Comparison of ENCODE assay signal across 20 cellular contexts in the genomic region with DNA sequence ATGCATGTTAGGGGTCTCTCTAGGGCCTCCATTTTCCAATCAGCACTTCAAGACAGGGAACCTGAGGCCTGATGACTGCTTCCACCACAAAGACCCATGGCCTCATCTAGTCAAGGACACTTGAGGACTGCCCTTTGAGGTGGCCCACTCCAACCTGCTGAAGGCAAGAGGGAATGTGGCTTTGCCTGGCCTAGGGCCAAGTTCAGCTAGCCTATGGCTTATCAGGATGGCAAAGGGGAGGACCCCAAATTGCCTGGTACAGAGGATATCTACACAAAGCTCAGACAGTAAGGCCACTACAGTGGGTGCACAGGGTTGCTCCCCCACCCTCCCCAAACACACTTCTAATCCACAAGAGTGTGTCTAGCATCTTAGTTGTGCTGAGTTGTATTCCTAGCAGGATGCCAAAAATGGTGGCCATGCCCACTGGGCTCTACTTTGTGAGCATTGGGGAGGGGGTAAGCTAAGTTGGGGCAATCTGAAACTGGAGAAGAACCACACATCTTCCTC. TPM values are rescaled to one million over a fixed set of nuclear protein-coding genes. Genes with fewer than 3 reads are reported as not detected.
DNase-seq lines count a peak whose midpoint lies in the region; ATAC-seq and TF ChIP-seq lines count a peak whose summit lies in the region.
"Had no signal": no experiment of that assay in that cellular context is flagged by ENCODE, and none has a peak within 500 bp of the region (broad histone marks: within the 10 kb centered on the region; RNA-seq: fewer than 3 reads in every experiment).

No MANE protein-coding gene starts in this region.

- no peak for TF ChIP-seq CTCF in CD8-positive, alpha-beta T cell (IDR thresholded peaks at IDR 0.05)
- no peak for TF ChIP-seq CTCF in RWPE1 (conservative IDR thresholded peaks at IDR 0.05; ENCODE audit: low read depth)
- no peak for TF ChIP-seq CTCF in adrenal gland (IDR thresholded peaks at IDR 0.05)

- CTCF ChIA-PET in CD8-positive, alpha-beta T cell (lab: Charles Lee), result interaction anchor here (1.1 to 1.6 kb wide), 2 partner anchors 9 to 19 kb away, joined by 3 to 5 read pairs; no protein-coding TSS in a partner anchor
- CTCF ChIA-PET in RWPE1 (lab: Yijun Ruan, JAX), result interaction anchor here (1.2 kb wide), 1 partner anchor 22 kb away, joined by 3 read pairs; no protein-coding TSS in a partner anchor

- intact Hi-C loops in CD8-positive, alpha-beta T cell (cut with DNase I, micrococcal nuclease), result no loop called here
- intact Hi-C loops in adrenal gland (cut with DNase I), result no loop called here

- no peak overlapping the region for H3K4me3 Mint-ChIP-seq in CD8-positive, alpha-beta T cell

- POLR2A ChIA-PET in CD8-positive, alpha-beta T cell (lab: Charles Lee), result interaction anchor here (1.3 kb wide), 1 partner anchor 24 kb away, joined by 3 read pairs; no protein-coding TSS in a partner anchor
- POLR2A ChIA-PET in RWPE1 (lab: Yijun Ruan, JAX; ENCODE audit: low non-redundant PET), result no interaction called here

- ATAC-seq in CD8-positive, alpha-beta T cell, result no peak

- no peaks in the 10 kb centered on the region for H3K4me1 Mint-ChIP-seq in CD8-positive, alpha-beta T cell (ENCODE audit: low read depth)

- no peak for TF ChIP-seq POLR2A in adrenal gland (IDR thresholded peaks at IDR 0.05)

- peak; percentile 50 for DNase-seq in activated CD8-positive, alpha-beta memory T cell treated with anti-CD3 and anti-CD28 coated beads, Interleukin-2, amount 50 U/mL, for 48 hours
- no peak for DNase-seq in activated CD8-positive, alpha-beta memory T cell treated with anti-CD3 and anti-CD28 coated beads for 24 hours
- no peak for DNase-seq in CD8-positive, alpha-beta T cell
- DNase-seq in RWPE1 (ENCODE audit: low spot score), result no peak
- peak; percentile 68 for DNase-seq in mesenteric fat pad (ENCODE audit: low spot score)
- no peak for DNase-seq in HPDE6-E6E7 (ENCODE audit: extremely low spot score)
- no peak for DNase-seq in adrenal gland
- DNase-seq: COR-L47; EL; IMR-90; MV-4-11; NCI-H1417 treated with DMSO at 0.1 percent for 48 hours; NCI-H1930; NCI-H2171; NCI-H446 treated with DMSO at 0.1 percent for 48 hours; NK-92 treated with Interleukin-12 subunit alpha and Interleukin-12 subunit beta, amount 100 ng/mL, for 24 hours; SJCRH30 had no signal

- peaks cover 65% of the 10 kb centered on the region for H3K36me3 ChIP-seq in CD8-positive, alpha-beta T cell (ENCODE audit: insufficient read depth, low read length)
- H3K36me3 ChIP-seq in adrenal gland (replicated peaks in 1 of 2), result peaks cover 0 to 100% of the 10 kb centered on the region in 2 donors

- no peaks in the 10 kb centered on the region for H3K4me1 ChIP-seq in CD8-positive, alpha-beta T cell (ENCODE audit: insufficient read depth, low read length)
- H3K4me1 ChIP-seq in adrenal gland (replicated peaks in 1 of 2), result peaks cover 0 to 18% of the 10 kb centered on the region in 2 donors

- no peaks in the 10 kb centered on the region for H3K27me3 Mint-ChIP-seq in CD8-positive, alpha-beta T cell (ENCODE audit: low read depth)

- no peaks in the 10 kb centered on the region for H3K27me3 ChIP-seq in CD8-positive, alpha-beta T cell (ENCODE audit: insufficient read depth, low read length)
- no peaks in the 10 kb centered on the region for H3K27me3 ChIP-seq in adrenal gland
- H3K27me3 ChIP-seq: SJCRH30 had no signal

- no peak overlapping the region for H3K27ac ChIP-seq in CD8-positive, alpha-beta T cell (ENCODE audit: low read depth, low read length)
- H3K27ac ChIP-seq in RWPE1 (peak overlapping the region; percentile 95), adrenal gland (peak overlapping the region in 1 of 5 donors; percentile 10)
- H3K27ac ChIP-seq: C4-2B, SJCRH30 had no signal

- H3K4me3 ChIP-seq in CD8-positive, alpha-beta T cell (ENCODE audit: low read depth, low read length), result no peak overlapping the region
- no peak overlapping the region for H3K4me3 ChIP-seq in adrenal gland
- H3K4me3 ChIP-seq: SJCRH30 had no signal

- H3K9me3 ChIP-seq in CD8-positive, alpha-beta T cell (ENCODE audit: low read length), result no peaks in the 10 kb centered on the region
- no peaks in the 10 kb centered on the region for H3K9me3 ChIP-seq in adrenal gland (replicated peaks in 1 of 3)
- H3K9me3 ChIP-seq: SJCRH30 had no signal

- H3K36me3 Mint-ChIP-seq in CD8-positive, alpha-beta T cell, result peaks cover 94% of the 10 kb centered on the region

- no peaks in the 10 kb centered on the region for H3K9me3 Mint-ChIP-seq in CD8-positive, alpha-beta T cell

- H3K27ac Mint-ChIP-seq in CD8-positive, alpha-beta T cell, result peak overlapping the region; percentile 18

RNA-seq across cellular contexts. Expression of a gene that starts 10.0 kb away (rescaled TPM):
- total RNA-seq in CD8-positive, alpha-beta T cell, result not detected
- total RNA-seq in mesenteric fat pad, result not detected
- under 1 TPM in 4 of 8 donors, not detected in 4; 0.25 to 0.57 (median 0.35) TPM for total RNA-seq in adrenal gland
- polyA plus RNA-seq in adrenal gland, result under 1 TPM; 0.07 to 0.64 (median 0.29) TPM
- total RNA-seq: OCI-LY7, RPMI7951, SJCRH30 had no signal

RNA-seq across cellular contexts. Expression of a gene that starts 23.4 kb away (rescaled TPM):
- total RNA-seq in CD8-positive, alpha-beta T cell, result 100 to 1,000 TPM; 121 to 123 TPM
- total RNA-seq in mesenteric fat pad (414 TPM), adrenal gland (1,000 to 10,000 TPM in 6 of 8 donors, 100 to 1,000 TPM in 2; 865 to 1,257 (median 1,087) TPM)
- polyA plus RNA-seq in adrenal gland, result 1,000 to 10,000 TPM in 1 of 3 donors, 100 to 1,000 TPM in 2; 520 to 1,308 (median 545) TPM

Comparison
In these comparisons a context has a peak if more than half of its experiments do, and no peak if none do; other contexts are left out.
1. DNase-seq: peak in activated CD8-positive, alpha-beta memory T cell treated with anti-CD3 and anti-CD28 coated beads, Interleukin-2, amount 50 U/mL, for 48 hours (single experiment) and mesenteric fat pad (single experiment); none in activated CD8-positive, alpha-beta memory T cell treated with anti-CD3 and anti-CD28 coated beads for 24 hours (single experiment), CD8-positive, alpha-beta T cell (0 of 7), RWPE1 (single experiment), HPDE6-E6E7 (single experiment) and adrenal gland (0 of 7).